23 cellular contexts compared by ENCODE assay signal in the genomic region with DNA sequence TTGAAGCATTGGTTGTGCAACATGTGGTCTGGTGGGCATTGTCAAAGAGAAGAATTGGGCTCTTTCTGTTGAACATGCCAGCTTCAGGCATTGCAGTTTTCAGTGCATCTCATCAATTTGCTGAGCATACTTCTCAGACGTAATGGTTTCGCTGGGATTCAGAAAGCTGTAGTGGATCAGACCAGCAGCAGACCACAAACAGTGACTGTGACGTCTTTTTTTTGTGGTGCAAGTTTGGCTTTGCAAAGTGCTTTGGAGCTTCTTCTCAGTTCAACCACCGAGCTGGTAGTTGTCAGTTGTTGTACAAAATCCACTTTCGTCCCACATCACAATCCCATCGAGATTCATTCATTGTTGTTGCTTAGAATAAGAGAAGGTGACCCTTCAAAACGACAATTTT.
"Had no signal": no experiment of that assay in that cellular context is flagged by ENCODE, and none has a peak within 500 bp of the region (broad histone marks: within the 10 kb centered on the region; RNA-seq: fewer than 3 reads in every experiment).

No MANE protein-coding gene starts in this region.

- H3K36me3 ChIP-seq: colonic mucosa, esophagus squamous epithelium, gastrocnemius medialis, heart right ventricle, left lung, lower lobe of right lung had no signal

- ATAC-seq: effector memory CD8-positive, alpha-beta T cell; esophagus mucosa; gastrocnemius medialis; heart right ventricle; left cardiac atrium; left lung; left ventricle myocardium superior; lower lobe of right lung; naive thymus-derived CD4-positive, alpha-beta T cell had no signal

- H3K4me1 ChIP-seq: colonic mucosa, esophagus squamous epithelium, gastrocnemius medialis, heart right ventricle, left lung, lower lobe of right lung had no signal

- H3K27ac ChIP-seq: colonic mucosa, epithelial cell of prostate, esophagus squamous epithelium, gastrocnemius medialis, heart right ventricle, left lung, lower lobe of right lung had no signal

- H3K9me3 ChIP-seq: colonic mucosa, esophagus squamous epithelium, left lung, lower lobe of right lung had no signal

- DNase-seq: colonic mucosa; cortex of kidney; effector CD8-positive, alpha-beta T cell; effector memory CD8-positive, alpha-beta T cell; endodermal cell; erythroblast; esophagus squamous epithelium; foreskin fibroblast; foreskin melanocyte; gastrocnemius medialis; glutamatergic neuron; head of caudate nucleus; heart right ventricle; hippocampal formation; left cardiac atrium; left lung; left ventricle myocardium superior; lower lobe of right lung; mesenchymal stem cell; midbrain; naive thymus-derived CD4-positive, alpha-beta T cell had no signal

- H3K4me3 ChIP-seq: colonic mucosa, esophagus squamous epithelium, gastrocnemius medialis, heart right ventricle, left lung, lower lobe of right lung had no signal

- H3K27me3 ChIP-seq: colonic mucosa, esophagus squamous epithelium, gastrocnemius medialis, heart right ventricle, left lung had no signal
